Comparison of ENCODE assay signal across 13 cellular contexts in the genomic region with DNA sequence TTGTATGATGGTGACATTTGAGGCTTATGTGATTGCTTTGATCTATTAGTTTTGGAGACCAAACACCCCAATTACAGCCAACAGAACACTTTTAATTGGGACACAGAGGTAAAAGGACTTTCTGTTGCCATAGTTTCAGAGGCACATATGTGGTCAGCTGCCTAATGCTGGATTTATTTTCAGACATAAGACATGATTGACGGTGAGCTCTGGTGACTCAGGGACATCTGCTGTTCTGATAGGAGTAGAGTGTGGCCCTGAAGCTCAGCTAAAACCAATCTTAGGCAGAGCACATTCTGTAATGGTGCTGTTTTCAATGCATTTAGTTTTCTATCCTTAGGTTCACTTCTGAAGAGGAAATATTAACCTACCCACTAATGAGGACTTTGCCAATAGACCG.
DNase-seq lines count a peak whose midpoint lies in the region; ATAC-seq lines count a peak whose summit lies in the region.
"Had no signal": no experiment of that assay in that cellular context is flagged by ENCODE, and none has a peak within 500 bp of the region (broad histone marks: within the 10 kb centered on the region; RNA-seq: fewer than 3 reads in every experiment).

No MANE protein-coding gene starts in this region.

- DNase-seq in DMS 273 (lab: John Stamatoyannopoulos, UW; ENCODE audit: unreplicated experiment) (peak; percentile 38), DMS 273 treated with DMSO at 0.1 percent for 48 hours (lab: John Stamatoyannopoulos, UW) (no peak), NCI-H774 (lab: John Stamatoyannopoulos, UW) (peak; percentile 50), cerebellar cortex (ENCODE audit: low spot score) (peak; percentile 31), superior temporal gyrus (ENCODE audit: extremely low spot score) (peak; percentile 37), iPS-NIHi7 (ENCODE audit: extremely low spot score) (no peak)
- DNase-seq: CD8-positive, alpha-beta T cell; HFFc6; Kasumi-1; NCI-H1105 treated with DMSO at 0.1 percent for 48 hours; NCI-H2029 treated with DMSO at 0.1 percent for 48 hours had no signal

- no peak for ATAC-seq in HG02678 (IDR thresholded peaks at IDR 0.05; ENCODE audit: unreplicated experiment)
- no peak for ATAC-seq in HG02840 (IDR thresholded peaks at IDR 0.05; ENCODE audit: low FRiP score, unreplicated experiment)
- ATAC-seq: CD8-positive, alpha-beta T cell had no signal

Comparison
In these comparisons a context has a peak if more than half of its experiments do, and no peak if none do; other contexts are left out.
1. DNase-seq: peak in DMS 273 (single experiment), NCI-H774 (single experiment), cerebellar cortex (single experiment) and superior temporal gyrus (single experiment); none in DMS 273 treated with DMSO at 0.1 percent for 48 hours (single experiment) and iPS-NIHi7 (single experiment).